14 cellular contexts compared by ENCODE assay signal in the genomic region with DNA sequence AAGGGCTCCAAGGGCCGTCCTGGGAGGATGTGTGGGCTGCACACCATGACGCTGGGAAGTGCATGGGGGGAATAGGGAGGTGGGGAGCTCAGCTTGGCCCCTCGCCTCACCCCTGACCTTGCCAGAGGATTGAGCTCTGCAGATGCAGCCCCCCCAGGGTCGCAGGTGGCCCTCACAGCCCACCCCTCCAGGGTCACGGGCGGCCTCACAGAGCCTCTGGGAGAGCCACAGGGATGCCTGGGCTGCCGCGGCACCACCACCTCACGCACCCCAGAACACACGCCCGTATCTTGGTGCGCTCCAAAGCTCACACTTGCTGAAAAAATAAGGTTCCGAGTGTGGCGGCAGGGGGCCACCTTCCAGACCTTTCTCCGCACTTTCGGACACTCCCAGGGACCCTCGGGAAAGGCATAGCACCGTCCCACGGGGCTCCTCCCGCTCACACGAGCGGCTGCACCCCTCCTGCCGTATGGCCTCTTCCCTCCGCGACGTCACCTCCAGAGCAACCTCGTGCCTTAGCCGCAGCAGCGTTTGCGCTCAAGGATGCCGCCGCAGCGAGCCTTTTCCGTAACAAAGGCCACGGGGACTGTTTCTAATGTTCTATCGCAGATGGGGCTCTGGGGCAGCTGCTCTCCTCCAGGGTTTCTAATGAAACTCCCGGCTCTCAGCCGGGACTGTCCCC. TPM values are rescaled to one million over a fixed set of nuclear protein-coding genes. Genes with fewer than 3 reads are reported as not detected.
DNase-seq lines count a peak whose midpoint lies in the region; ATAC-seq and TF ChIP-seq lines count a peak whose summit lies in the region.
"Had no signal": no experiment of that assay in that cellular context is flagged by ENCODE, and none has a peak within 500 bp of the region (broad histone marks: within the 10 kb centered on the region; RNA-seq: fewer than 3 reads in every experiment).

No MANE protein-coding gene starts in this region.

- H3K4me1 Mint-ChIP-seq in GM23338 (peaks cover 2% of the 10 kb centered on the region; the same call in 1 of the 3 replicates), glutamatergic neuron (ENCODE audit: low read depth, unreplicated experiment) (peaks cover 12% of the 10 kb centered on the region)

- H3K9me3 Mint-ChIP-seq in GM23338 (peaks cover 9% of the 10 kb centered on the region), glutamatergic neuron (ENCODE audit: unreplicated experiment) (peaks cover 8% of the 10 kb centered on the region)

- TF ChIP-seq CTCF in heart left ventricle (IDR thresholded peaks at IDR 0.05): no peak
- TF ChIP-seq CTCF in GM23338 (conservative IDR thresholded peaks at IDR 0.05; ENCODE audit: low read depth in 2 of 2): no peak
- no peak for TF ChIP-seq CTCF in glutamatergic neuron (IDR thresholded peaks at IDR 0.05; ENCODE audit: partially characterized antibody, unreplicated experiment)

- WGBS in heart left ventricle, 4 donors: 68 to 78% (median 75%) methylated on average over 37 to 38 of the region's 38 CpGs

- H3K27ac Mint-ChIP-seq in GM23338 (no peak overlapping the region), glutamatergic neuron (ENCODE audit: unreplicated experiment) (peak overlapping the region; percentile 84)
- H3K27ac Mint-ChIP-seq: HFFc6 had no signal

- peak in 3 of 5 donors; percentile 5 to 32 (median 14) for DNase-seq in heart left ventricle
- no peak for DNase-seq in left cardiac atrium
- no peak for DNase-seq in GM23338 (ENCODE audit: low spot score)
- peak; percentile 57 for DNase-seq in glutamatergic neuron
- no peak for DNase-seq in ACHN
- no peak for DNase-seq in dedifferentiated amniotic fluid mesenchymal stem cell (ENCODE audit: extremely low spot score)
- DNase-seq: BE2C; Caco-2; CD8-positive, alpha-beta memory T cell; DMS53; GF-D8; HCEC 1CT; HFFc6 had no signal

- TF ChIP-seq POLR2A in heart left ventricle (IDR thresholded peaks at IDR 0.05): no peak

- no peak overlapping the region for H3K4me2 ChIP-seq in GM23338

- ATAC-seq in heart left ventricle: no peak
- no peak for ATAC-seq in left cardiac atrium
- ATAC-seq in GM23338: peak; percentile 17
- no peak for ATAC-seq in HG03097 (IDR thresholded peaks at IDR 0.05; ENCODE audit: low FRiP score, unreplicated experiment)

- H3F3A ChIP-seq in GM23338 (replicated peaks; ENCODE audit: low read depth): 0 out of 2 replicates have a peak, but pooled peaks cover 3% of the 10 kb centered on the region

- H3K27me3 Mint-ChIP-seq in GM23338 (ENCODE audit: insufficient read depth, low read depth, poor library complexity) (peaks cover 51% of the 10 kb centered on the region), glutamatergic neuron (ENCODE audit: unreplicated experiment) (peaks cover 14% of the 10 kb centered on the region)

- H3K27ac ChIP-seq in heart left ventricle (no peak overlapping the region), GM23338 (ENCODE audit: low read depth) (no peak overlapping the region)

- H3K36me3 ChIP-seq in heart left ventricle (no peaks in the 10 kb centered on the region), GM23338 (ENCODE audit: insufficient read depth) (no peaks in the 10 kb centered on the region)
- H3K36me3 ChIP-seq: BE2C had no signal

- H3K4me1 ChIP-seq in heart left ventricle (peaks cover 0 to 5% (median 0%) of the 10 kb centered on the region in 12 donors), GM23338 (ENCODE audit: insufficient read depth) (no peaks in the 10 kb centered on the region)
- H3K4me1 ChIP-seq: BE2C, Caco-2 had no signal

- H3K4me3 Mint-ChIP-seq in GM23338 (no peak overlapping the region), glutamatergic neuron (ENCODE audit: unreplicated experiment) (no peak overlapping the region)
- H3K4me3 Mint-ChIP-seq: CD8-positive, alpha-beta memory T cell; HFFc6 had no signal

- H3K4me3 ChIP-seq in heart left ventricle: no peak overlapping the region
- no peak overlapping the region for H3K4me3 ChIP-seq in GM23338

- H3K36me3 Mint-ChIP-seq in GM23338 (ENCODE audit: low read depth) (peaks cover 4% of the 10 kb centered on the region), glutamatergic neuron (ENCODE audit: unreplicated experiment) (peaks cover 4% of the 10 kb centered on the region)
- H3K36me3 Mint-ChIP-seq: CD8-positive, alpha-beta memory T cell had no signal

- H2AFZ ChIP-seq in GM23338: no peak overlapping the region

- H3K79me2 ChIP-seq in GM23338 (replicated peaks; ENCODE audit: insufficient read depth): no peaks in the 10 kb centered on the region

- intact Hi-C loops in heart left ventricle (cut with DNase I) (no loop called here), left cardiac atrium (cut with DNase I) (no loop called here)

- no peaks in the 10 kb centered on the region for H4K20me1 ChIP-seq in GM23338 (replicated peaks; ENCODE audit: insufficient read depth)

- H3K9me3 ChIP-seq in heart left ventricle: no peaks in the 10 kb centered on the region
- H3K9me3 ChIP-seq: BE2C had no signal

- H3K9me2 ChIP-seq in GM23338 (ENCODE audit: insufficient read depth): no peaks in the 10 kb centered on the region

- in situ Hi-C loops in ACHN (cut with HindIII; ENCODE audit: low pct_ligation_motif_present, low pct_unique_long_range_greater_than_20kb, low sequenced_read_pairs): no loop called here

- H3K27me3 ChIP-seq in heart left ventricle: peaks cover 0 to 18% (median 5%) of the 10 kb centered on the region in 9 donors
- peaks cover 71% of the 10 kb centered on the region for H3K27me3 ChIP-seq in GM23338 (ENCODE audit: insufficient read depth)
- H3K27me3 ChIP-seq: BE2C had no signal

TF ChIP-seq in GM23338, 12 proteins besides CTCF, POLR2A, EP300 and RAD21 (continues in another document):
- TF ChIP-seq POLR2AphosphoS5 (IDR thresholded peaks at IDR 0.05; ENCODE audit: low read depth): no peak
- TF ChIP-seq ZNF114 (CRISPR knock-in tag; IDR thresholded peaks at IDR 0.05): no peak
- no peak for TF ChIP-seq REST (IDR thresholded peaks at IDR 0.05; ENCODE audit: unreplicated experiment)
- no peak for TF ChIP-seq EZH2 (IDR thresholded peaks at IDR 0.05; ENCODE audit: low read depth, unreplicated experiment)
- TF ChIP-seq STAT1 (IDR thresholded peaks at IDR 0.05; ENCODE audit: unreplicated experiment): no peak
- no peak for TF ChIP-seq JUNB (IDR thresholded peaks at IDR 0.05; ENCODE audit: unreplicated experiment)
- no peak for TF ChIP-seq EZH2phosphoT487 (IDR thresholded peaks at IDR 0.05; ENCODE audit: unreplicated experiment)
- TF ChIP-seq ETS1 (IDR thresholded peaks at IDR 0.05): no peak
- no peak for TF ChIP-seq ZNF331 (CRISPR knock-in tag; IDR thresholded peaks at IDR 0.05; ENCODE audit: low read depth)
- no peak for TF ChIP-seq CREB1 (CRISPR knock-in tag; IDR thresholded peaks at IDR 0.05; ENCODE audit: low read depth)
- TF ChIP-seq NANOG (IDR thresholded peaks at IDR 0.05; ENCODE audit: borderline replicate concordance): no peak

RNA-seq across cellular contexts. Expression of gene FBRSL1, which starts 9.9 kb away (rescaled TPM):
- 10 to 100 TPM; 23.0 to 88.2 (median 45.4) TPM for total RNA-seq in heart left ventricle
- 10 to 100 TPM; 35.4 to 40.0 TPM for polyA plus RNA-seq in heart left ventricle
- total RNA-seq in left cardiac atrium: 10 to 100 TPM; 46.7 to 49.4 TPM
- 65.9 and 89.8 TPM in 2 replicates for total RNA-seq in GM23338 (2014; rRNA removed; shearing (Covaris generic))
- 29.5 and 37.8 TPM in 2 replicates for polyA plus RNA-seq in GM23338 (2016; fragmentation: Nextera tagmentation; extraction: Ambion mirVana)
- 211 TPM for total RNA-seq in glutamatergic neuron (ENCODE audit: unreplicated experiment)

Comparison
In these comparisons a context has a peak if more than half of its experiments do, and no peak if none do; other contexts are left out.
1. DNase-seq: peak in heart left ventricle (3 of 5) and glutamatergic neuron (single experiment); none in left cardiac atrium (single experiment), GM23338 (single experiment), ACHN (single experiment) and dedifferentiated amniotic fluid mesenchymal stem cell (single experiment).